Comparison of ENCODE assay signal across 32 cellular contexts in genomic region chr5:107853696-107854095, GRCh38.
"Had no signal": no experiment of that assay in that cellular context is flagged by ENCODE, and none has a peak within 500 bp of the region (broad histone marks: within the 10 kb centered on the region; RNA-seq: fewer than 3 reads in every experiment).

No MANE protein-coding gene starts in this region.

- DNase-seq: activated CD4-positive, alpha-beta memory T cell treated with anti-CD3 and anti-CD28 coated beads for 36 hours; activated CD4-positive, alpha-beta T cell treated with anti-CD3 and anti-CD28 coated beads for 1 hour; activated CD4-positive, alpha-beta T cell treated with anti-CD3 and anti-CD28 coated beads for 48 hours; activated CD8-positive, alpha-beta memory T cell treated with anti-CD3 and anti-CD28 coated beads, Interleukin-2, amount 10 ng/mL, durations not matched to agents 7 days and 5 days; activated CD8-positive, alpha-beta memory T cell treated with anti-CD3 and anti-CD28 coated beads, Interleukin-2, amount 50 U/mL, for 4 hours; activated CD8-positive, alpha-beta T cell treated with anti-CD3 and anti-CD28 coated beads, Interleukin-2, amount 10 ng/mL, durations not matched to agents 7 days and 5 days; activated effector memory CD4-positive, alpha-beta T cell treated with anti-CD3 and anti-CD28 coated beads, Interleukin-2, amount 50 U/mL, for 16 hours; activated naive CD4-positive, alpha-beta T cell treated with anti-CD3 and anti-CD28 coated beads for 36 hours; activated naive CD8-positive, alpha-beta T cell treated with anti-CD3 and anti-CD28 coated beads for 36 hours; activated T-cell treated with anti-CD3 and anti-CD28 coated beads, Interleukin-2, amount 50 U/mL, for 1 hour; activated T-cell treated with anti-CD3 and anti-CD28 coated beads, Interleukin-2, amount 50 U/mL, for 48 hours; central memory CD4-positive, alpha-beta T cell; cerebellar nuclear complex; dorsolateral prefrontal cortex; effector memory CD4-positive, alpha-beta T cell; endodermal cell; foreskin fibroblast; glutamatergic neuron; heart left ventricle; T-helper 2 cell had no signal

- H3K9me3 ChIP-seq: ascending aorta, breast epithelium had no signal

- H3K36me3 ChIP-seq: ascending aorta, breast epithelium, cardiac muscle cell, heart left ventricle had no signal

- H3K27ac ChIP-seq: ascending aorta, breast epithelium, cardiac muscle cell, coronary artery, dorsolateral prefrontal cortex, heart left ventricle, VCaP had no signal

- H3K27me3 Mint-ChIP-seq: activated CD4-positive, alpha-beta memory T cell treated with anti-CD3 and anti-CD28 coated beads for 36 hours; activated naive CD4-positive, alpha-beta T cell treated with anti-CD3 and anti-CD28 coated beads, Interleukin-2, amount 50 U/mL, for 24 hours; activated naive CD8-positive, alpha-beta T cell treated with anti-CD3 and anti-CD28 coated beads for 36 hours; brain; dendritic cell treated with granulocyte-macrophage colony-stimulating factor and Interleukin-4, amounts not matched to agents 40 ng/mL and 50 ng/mL, for 4 days had no signal

- H3K4me1 Mint-ChIP-seq: activated CD8-positive, alpha-beta memory T cell treated with anti-CD3 and anti-CD28 coated beads, Interleukin-2, amount 10 ng/mL, durations not matched to agents 7 days and 5 days; activated naive CD4-positive, alpha-beta T cell treated with anti-CD3 and anti-CD28 coated beads, Interleukin-2, amount 50 U/mL, for 24 hours; activated naive CD8-positive, alpha-beta T cell treated with anti-CD3 and anti-CD28 coated beads for 36 hours; brain; WTC11 had no signal

- H3K4me1 ChIP-seq: ascending aorta, breast epithelium, heart left ventricle had no signal

- H3K4me3 Mint-ChIP-seq: activated CD4-positive, alpha-beta memory T cell treated with anti-CD3 and anti-CD28 coated beads for 36 hours; activated CD8-positive, alpha-beta memory T cell treated with anti-CD3 and anti-CD28 coated beads, Interleukin-2, amount 10 ng/mL, durations not matched to agents 7 days and 5 days; activated CD8-positive, alpha-beta T cell treated with anti-CD3 and anti-CD28 coated beads, Interleukin-2, amount 10 ng/mL, durations not matched to agents 7 days and 5 days; activated naive CD4-positive, alpha-beta T cell treated with anti-CD3 and anti-CD28 coated beads for 36 hours; activated naive CD4-positive, alpha-beta T cell treated with anti-CD3 and anti-CD28 coated beads, Interleukin-2, amount 50 U/mL, for 24 hours; activated naive CD8-positive, alpha-beta T cell treated with anti-CD3 and anti-CD28 coated beads for 36 hours; activated T-helper 1 cell treated with anti-CD3 and anti-CD28 coated beads, Interleukin-12 subunit alpha, Interleukin-12 subunit beta, Interleukin-2, Interleukin-4 antibody, amounts not matched to agents 30 ng/mL and 10 ng/mL and 1 ng/mL, durations not matched to agents 14 hours and 24 hours and 36 hours; brain; dendritic cell treated with granulocyte-macrophage colony-stimulating factor and Interleukin-4, amounts not matched to agents 40 ng/mL and 50 ng/mL, for 4 days; endodermal cell; WTC11 had no signal

- H3K36me3 Mint-ChIP-seq: activated CD4-positive, alpha-beta memory T cell treated with anti-CD3 and anti-CD28 coated beads for 36 hours; activated CD8-positive, alpha-beta memory T cell treated with anti-CD3 and anti-CD28 coated beads, Interleukin-2, amount 10 ng/mL, durations not matched to agents 7 days and 5 days; activated naive CD4-positive, alpha-beta T cell treated with anti-CD3 and anti-CD28 coated beads, Interleukin-2, amount 50 U/mL, for 24 hours; activated naive CD8-positive, alpha-beta T cell treated with anti-CD3 and anti-CD28 coated beads for 36 hours; brain; WTC11 had no signal

- H3K4me3 ChIP-seq: ascending aorta, breast epithelium, cardiac muscle cell, coronary artery, dorsolateral prefrontal cortex, heart left ventricle had no signal

- ATAC-seq: activated CD8-positive, alpha-beta memory T cell treated with anti-CD3 and anti-CD28 coated beads, Interleukin-2, amount 10 ng/mL, durations not matched to agents 7 days and 5 days; activated CD8-positive, alpha-beta T cell treated with anti-CD3 and anti-CD28 coated beads, Interleukin-2, amount 10 ng/mL, durations not matched to agents 7 days and 5 days; esophagus mucosa; heart left ventricle; WTC11 had no signal

- H3K27ac Mint-ChIP-seq: activated CD4-positive, alpha-beta memory T cell treated with anti-CD3 and anti-CD28 coated beads for 36 hours; activated CD8-positive, alpha-beta memory T cell treated with anti-CD3 and anti-CD28 coated beads, Interleukin-2, amount 10 ng/mL, durations not matched to agents 7 days and 5 days; activated CD8-positive, alpha-beta T cell treated with anti-CD3 and anti-CD28 coated beads, Interleukin-2, amount 10 ng/mL, durations not matched to agents 7 days and 5 days; activated naive CD4-positive, alpha-beta T cell treated with anti-CD3 and anti-CD28 coated beads for 36 hours; activated naive CD4-positive, alpha-beta T cell treated with anti-CD3 and anti-CD28 coated beads, Interleukin-2, amount 50 U/mL, for 24 hours; activated naive CD8-positive, alpha-beta T cell treated with anti-CD3 and anti-CD28 coated beads for 36 hours; activated T-helper 1 cell treated with anti-CD3 and anti-CD28 coated beads, Interleukin-12 subunit alpha, Interleukin-12 subunit beta, Interleukin-2, Interleukin-4 antibody, amounts not matched to agents 30 ng/mL and 10 ng/mL and 1 ng/mL, durations not matched to agents 14 hours and 24 hours and 36 hours; activated T-helper 2 cell treated with anti-CD3 and anti-CD28 coated beads, Interferon-gamma antibody, Interleukin-2, Interleukin-4, amounts not matched to agents 10 μg/mL and 5 μg/mL and 100 μg/mL, durations not matched to agents 14 hours and 24 hours and 36 hours; brain; dendritic cell treated with granulocyte-macrophage colony-stimulating factor and Interleukin-4, amounts not matched to agents 40 ng/mL and 50 ng/mL, for 4 days; endodermal cell; WTC11 had no signal

- H3K9me3 Mint-ChIP-seq: activated CD4-positive, alpha-beta memory T cell treated with anti-CD3 and anti-CD28 coated beads for 36 hours; activated naive CD4-positive, alpha-beta T cell treated with anti-CD3 and anti-CD28 coated beads for 36 hours; activated naive CD4-positive, alpha-beta T cell treated with anti-CD3 and anti-CD28 coated beads, Interleukin-2, amount 50 U/mL, for 24 hours; activated T-helper 1 cell treated with anti-CD3 and anti-CD28 coated beads, Interleukin-12 subunit alpha, Interleukin-12 subunit beta, Interleukin-2, Interleukin-4 antibody, amounts not matched to agents 30 ng/mL and 10 ng/mL and 1 ng/mL, durations not matched to agents 14 hours and 24 hours and 36 hours; brain; dendritic cell treated with granulocyte-macrophage colony-stimulating factor and Interleukin-4, amounts not matched to agents 40 ng/mL and 50 ng/mL, for 4 days; endodermal cell; WTC11 had no signal

- H3K27me3 ChIP-seq: ascending aorta, breast epithelium, dorsolateral prefrontal cortex, heart left ventricle had no signal
